ENCODE assay signal across 8 cellular contexts in genomic region chr17:17305282-17305801, GRCh38. TPM values are rescaled to one million over a fixed set of nuclear protein-coding genes. Genes with fewer than 3 reads are reported as not detected.
DNase-seq lines count a peak whose midpoint lies in the region; ATAC-seq and TF ChIP-seq lines count a peak whose summit lies in the region.

No MANE protein-coding gene starts in this region.

- H3K4me1 Mint-ChIP-seq in CD4-positive, alpha-beta memory T cell: peaks cover 22 to 36% (median 32%) of the 10 kb centered on the region in 4 donors

- intact Hi-C loops in CD4-positive, alpha-beta memory T cell (cut with micrococcal nuclease): loop anchor here (1.0 to 5.0 kb wide), 2 partner anchors 24 to 33 kb away; partner anchors contain the start of gene COPS3

- peak; percentile 69 for ATAC-seq in HG03280 (IDR thresholded peaks at IDR 0.05; ENCODE audit: unreplicated experiment)

- no peaks in the 10 kb centered on the region for H3K27me3 Mint-ChIP-seq in CD4-positive, alpha-beta memory T cell

- peak; percentile 36 to 63 (median 52) for DNase-seq in CD4-positive, alpha-beta memory T cell
- DNase-seq in SHP77 treated with DMSO at 0.1 percent for 48 hours (lab: John Stamatoyannopoulos, UW): peak; percentile 96
- peak; percentile 34 for DNase-seq in activated naive CD4-positive, alpha-beta T cell treated with Interleukin-2 at 50 U/mL for 16 hours
- peak; percentile 49 for DNase-seq in pons (ENCODE audit: low spot score)
- no peak for DNase-seq in NCI-H2107 treated with DMSO at 0.1 percent for 48 hours (lab: John Stamatoyannopoulos, UW; ENCODE audit: unreplicated experiment)
- DNase-seq in NCI-H1105 (lab: John Stamatoyannopoulos, UW): no peak

- H3K27ac ChIP-seq in CD4-positive, alpha-beta memory T cell (ENCODE audit: low read depth, low read length): no peak overlapping the region

- CTCF ChIA-PET in CD4-positive, alpha-beta memory T cell (lab: Charles Lee; ENCODE audit: partially characterized antibody): interaction anchor here (0.7 kb wide), 1 partner anchor 162 kb away, joined by 3 read pairs; no protein-coding TSS in a partner anchor

- POLR2A ChIA-PET in CD4-positive, alpha-beta memory T cell (lab: Charles Lee; ENCODE audit: partially characterized antibody): interaction anchor here (0.6 to 3.6 kb wide), 5 partner anchors 25 to 667 kb away, joined by 3 to 20 read pairs (median 5); partner anchors contain the start of genes COPS3, DRC3, FLCN and MPRIP

- H3K9me3 ChIP-seq in CD4-positive, alpha-beta memory T cell (ENCODE audit: control insufficient read depth in 1 of 2, low read length in 2 of 2): no peaks in the 10 kb centered on the region

- H3K36me3 Mint-ChIP-seq in CD4-positive, alpha-beta memory T cell: no peaks in the 10 kb centered on the region

- no peaks in the 10 kb centered on the region for H3K9me3 Mint-ChIP-seq in CD4-positive, alpha-beta memory T cell

- H3K27ac Mint-ChIP-seq in CD4-positive, alpha-beta memory T cell: peak overlapping the region; percentile 76 to 95 (median 94)

- peaks cover 42% of the 10 kb centered on the region for H3K4me1 ChIP-seq in CD4-positive, alpha-beta memory T cell (ENCODE audit: insufficient read depth, low read length)

- H3K27me3 ChIP-seq in CD4-positive, alpha-beta memory T cell (ENCODE audit: insufficient read depth, low read length): no peaks in the 10 kb centered on the region

- TF ChIP-seq POLR2A in GM19193 (IDR thresholded peaks at IDR 0.05; ENCODE audit: extremely low read depth, insufficient read depth, insufficient read length): peak; percentile 67

- no peaks in the 10 kb centered on the region for H3K36me3 ChIP-seq in CD4-positive, alpha-beta memory T cell (ENCODE audit: insufficient read depth, low read length)

- H3K4me3 Mint-ChIP-seq in CD4-positive, alpha-beta memory T cell: peak overlapping the region; percentile 73 to 92 (median 86)

- no peak overlapping the region for H3K4me3 ChIP-seq in CD4-positive, alpha-beta memory T cell (ENCODE audit: low read length in 2 of 2)

RNA-seq across cellular contexts. Expression of gene NT5M, which starts 2.2 kb away (rescaled TPM):
- 1 to 10 TPM; 1.4 to 2.7 TPM for total RNA-seq in CD4-positive, alpha-beta memory T cell
- polyA plus RNA-seq in CD4-positive, alpha-beta memory T cell: 1 to 10 TPM in 1 of 2 donors, under 1 TPM in 1; 0.37 to 2.9 TPM

RNA-seq across cellular contexts. Expression of gene COPS3, which starts 24.3 kb away (rescaled TPM):
- 10 to 100 TPM; 45.4 to 60.5 TPM for total RNA-seq in CD4-positive, alpha-beta memory T cell
- 100 to 1,000 TPM; 103 TPM for polyA plus RNA-seq in CD4-positive, alpha-beta memory T cell

Comparison
In these comparisons a context has a peak if more than half of its experiments do, and no peak if none do; other contexts are left out.
1. DNase-seq: peak in CD4-positive, alpha-beta memory T cell (5 of 5), SHP77 treated with DMSO at 0.1 percent for 48 hours (single experiment), activated naive CD4-positive, alpha-beta T cell treated with Interleukin-2 at 50 U/mL for 16 hours (single experiment) and pons (single experiment); none in NCI-H2107 treated with DMSO at 0.1 percent for 48 hours (single experiment) and NCI-H1105 (single experiment).